ENCODE assay signal across 21 cellular contexts in the genomic region with DNA sequence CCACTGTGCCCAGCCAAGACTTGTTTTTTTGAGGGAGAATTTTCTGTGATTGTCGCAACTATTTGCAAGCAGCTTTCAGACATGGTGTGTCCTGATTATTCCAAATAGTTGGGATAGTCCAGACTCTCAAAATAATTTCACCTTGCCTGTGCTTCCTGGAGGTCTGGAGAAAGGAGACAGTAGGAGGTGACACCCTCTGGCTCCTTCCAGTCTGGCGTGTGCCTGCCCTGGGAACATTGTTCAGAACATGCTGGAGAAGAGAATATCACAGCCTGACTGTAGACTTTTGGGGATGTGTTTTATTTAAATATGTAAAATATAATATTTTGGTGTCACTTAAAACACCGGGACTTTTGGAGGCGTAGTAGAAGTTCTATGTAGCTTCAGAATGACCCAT. TPM values are rescaled to one million over a fixed set of nuclear protein-coding genes. Genes with fewer than 3 reads are reported as not detected.
A peak's percentile ranks its signal among the peaks of the same experiment; 100 is the strongest.
DNase-seq lines count a peak whose midpoint lies in the region; ATAC-seq and TF ChIP-seq lines count a peak whose summit lies in the region.
"Had no signal": no experiment of that assay in that cellular context is flagged by ENCODE, and none has a peak within 500 bp of the region (broad histone marks: within the 10 kb centered on the region; RNA-seq: fewer than 3 reads in every experiment).

No MANE protein-coding gene starts in this region.

- peak overlapping the region; percentile 90 for H4K91ac ChIP-seq in trophoblast cell (ENCODE audit: low read depth, low read length)

- H3K36me3 ChIP-seq in Loucy (ENCODE audit: insufficient read depth, low read length) = no peaks in the 10 kb centered on the region
- no peaks in the 10 kb centered on the region for H3K36me3 ChIP-seq in ectodermal cell (ENCODE audit: control insufficient read depth, insufficient read depth, low read length)
- H3K36me3 ChIP-seq in trophoblast cell (ENCODE audit: control insufficient read depth in 1 of 2, insufficient read depth in 2 of 2, low read length in 2 of 2) = no peaks in the 10 kb centered on the region
- no peaks in the 10 kb centered on the region for H3K36me3 ChIP-seq in MM.1S (replicated peaks; ENCODE audit: insufficient read depth, low read length)

- no peak for ATAC-seq in HG03135 (IDR thresholded peaks at IDR 0.05; ENCODE audit: unreplicated experiment)
- ATAC-seq: SK-N-SH treated with all-trans-retinoic acid at 6 μM for 48 hours had no signal

- H3K4ac ChIP-seq in trophoblast cell (ENCODE audit: low read depth, low read length) = no peak overlapping the region

- peak; percentile 9 for DNase-seq in DMS 273 (lab: John Stamatoyannopoulos, UW; ENCODE audit: unreplicated experiment)
- DNase-seq in DMS 273 treated with DMSO at 0.1 percent for 48 hours (lab: John Stamatoyannopoulos, UW) = no peak
- no peak for DNase-seq in trophoblast cell
- no peak for DNase-seq in MM.1S
- no peak for DNase-seq in stimulated activated naive CD4-positive, alpha-beta T cell (lab: John Stamatoyannopoulos, UW)
- DNase-seq: COR-L47, DMS53, NCI-H1105 treated with DMSO at 0.1 percent for 48 hours, NCI-H187, NCI-H446 treated with DMSO at 0.1 percent for 48 hours, NCI-H774, PC-9, Right ventricle myocardium superior had no signal

- H3K9me3 ChIP-seq in Loucy (ENCODE audit: insufficient read depth, low read depth, low read length) = no peaks in the 10 kb centered on the region
- no peaks in the 10 kb centered on the region for H3K9me3 ChIP-seq in ectodermal cell (ENCODE audit: control insufficient read depth, low read length)
- H3K9me3 ChIP-seq in trophoblast cell (ENCODE audit: insufficient read depth, low read depth, low read length) = no peaks in the 10 kb centered on the region
- no peaks in the 10 kb centered on the region for H3K9me3 ChIP-seq in MM.1S (replicated peaks; ENCODE audit: insufficient read depth, low read length)

- no peak overlapping the region for H3K23ac ChIP-seq in trophoblast cell (ENCODE audit: low read length)

- H3K4me1 ChIP-seq in Loucy (ENCODE audit: insufficient read depth, low read length, poor library complexity, severe bottlenecking) (peaks cover 51% of the 10 kb centered on the region), ectodermal cell (ENCODE audit: control insufficient read depth, insufficient read depth, low read length) (peaks cover 32% of the 10 kb centered on the region), trophoblast cell (ENCODE audit: control insufficient read depth in 1 of 2, insufficient read depth in 2 of 2, low read length in 2 of 2) (peaks cover 30 to 32% of the 10 kb centered on the region in 2 experiments), MM.1S (ENCODE audit: low read length) (no peaks in the 10 kb centered on the region)

- peak overlapping the region; percentile 84 for H2BK5ac ChIP-seq in trophoblast cell (ENCODE audit: low read depth, low read length, poor library complexity)

- H3K27ac ChIP-seq in ectodermal cell (ENCODE audit: insufficient read depth, low read depth, low read length, poor library complexity, severe bottlenecking) (peak overlapping the region; percentile 10), trophoblast cell (ENCODE audit: low read depth, low read length) (peak overlapping the region; percentile 95), MM.1S (ENCODE audit: low read length) (no peak overlapping the region)
- H3K27ac ChIP-seq: 22Rv1, C4-2B, HL-60, KMS-11, PC-9 had no signal

- no peak overlapping the region for H4K8ac ChIP-seq in trophoblast cell (ENCODE audit: low read depth, low read length)

- no peaks in the 10 kb centered on the region for H3K9me2 ChIP-seq in Loucy (replicated peaks; ENCODE audit: low read depth, low read length)
- H3K9me2 ChIP-seq in MM.1S (replicated peaks; ENCODE audit: insufficient read depth, low read length) = no peaks in the 10 kb centered on the region

- no peak overlapping the region for H2AK5ac ChIP-seq in trophoblast cell (ENCODE audit: low read length)

- H3K79me2 ChIP-seq in Loucy (ENCODE audit: insufficient read depth, low read length) (peaks cover 87% of the 10 kb centered on the region), trophoblast cell (ENCODE audit: control insufficient read depth, insufficient read depth, low read length, poor library complexity) (peaks cover 22% of the 10 kb centered on the region), MM.1S (ENCODE audit: low read length) (peaks cover 54% of the 10 kb centered on the region)

- H3K4me2 ChIP-seq in Loucy (ENCODE audit: low read depth, low read length, poor library complexity, severe bottlenecking) (peak overlapping the region; percentile 69), trophoblast cell (ENCODE audit: low read length) (no peak overlapping the region), MM.1S (ENCODE audit: low read depth, low read length) (no peak overlapping the region)
- H3K4me2 ChIP-seq: KMS-11, PC-9 had no signal

- WGBS in ectodermal cell, 2 experiments = 91% methylated on average over 4 of the region's 4 CpGs
- no CpG with 5 or more reads among the region's 4 CpGs for WGBS in trophoblast cell (ENCODE audit: extremely low coverage, insufficient coverage, insufficient read length)

- H3K9ac ChIP-seq in Loucy (ENCODE audit: low read depth, low read length, poor library complexity, severe bottlenecking) = peak overlapping the region; percentile 67
- no peak overlapping the region for H3K9ac ChIP-seq in trophoblast cell (ENCODE audit: low read length)
- H3K9ac ChIP-seq in MM.1S (ENCODE audit: low read length) = no peak overlapping the region
- H3K9ac ChIP-seq: KMS-11 had no signal

- H3K14ac ChIP-seq in trophoblast cell (ENCODE audit: low read length) = no peak overlapping the region

- peaks cover 19% of the 10 kb centered on the region for H3K79me1 ChIP-seq in trophoblast cell (ENCODE audit: low read length)

- H3K4me3 ChIP-seq in Loucy (ENCODE audit: low read length, poor library complexity, severe bottlenecking) (peak overlapping the region; percentile 45), ectodermal cell (ENCODE audit: insufficient read depth, low read depth, low read length) (no peak overlapping the region), trophoblast cell (ENCODE audit: low read depth, low read length) (no peak overlapping the region), MM.1S (ENCODE audit: low read length) (no peak overlapping the region)
- H3K4me3 ChIP-seq: PC-9 had no signal

- no peak overlapping the region for H3K18ac ChIP-seq in trophoblast cell (ENCODE audit: low read length)

- H3K27me3 ChIP-seq in Loucy (ENCODE audit: insufficient read depth, low read length, poor library complexity, severe bottlenecking) (no peaks in the 10 kb centered on the region), ectodermal cell (ENCODE audit: control insufficient read depth, insufficient read depth, low read length, poor library complexity, severe bottlenecking) (no peaks in the 10 kb centered on the region), trophoblast cell (ENCODE audit: insufficient read depth, low read length) (no peaks in the 10 kb centered on the region), MM.1S (replicated peaks; ENCODE audit: insufficient read depth, low read length) (no peaks in the 10 kb centered on the region)

- H3F3A ChIP-seq in Loucy (ENCODE audit: low read depth) (no peaks in the 10 kb centered on the region), MM.1S (ENCODE audit: insufficient read depth, low read length) (0 out of 2 replicates have a peak, but pooled peaks cover 2% of the 10 kb centered on the region)

- H2AFZ ChIP-seq in Loucy (ENCODE audit: low read length) (no peak overlapping the region), trophoblast cell (ENCODE audit: insufficient read depth, low read length, poor library complexity) (no peak overlapping the region), MM.1S (ENCODE audit: low read length) (no peak overlapping the region)
- H2AFZ ChIP-seq: PC-9 had no signal

- peaks cover 16% of the 10 kb centered on the region for H4K20me1 ChIP-seq in Loucy (ENCODE audit: insufficient read depth, low read length, poor library complexity, severe bottlenecking)
- 0 out of 2 replicates have a peak, but pooled peaks cover 3% of the 10 kb centered on the region for H4K20me1 ChIP-seq in MM.1S (ENCODE audit: insufficient read depth, low read length)

- H4K12ac ChIP-seq in trophoblast cell (ENCODE audit: low read depth, low read length) = no peak overlapping the region

- H2BK12ac ChIP-seq in trophoblast cell (ENCODE audit: low read length) = no peak overlapping the region

- no peak for TF ChIP-seq CTCF in Loucy (conservative IDR thresholded peaks at IDR 0.05; ENCODE audit: low read length)
- TF ChIP-seq CTCF in MM.1S (IDR thresholded peaks at IDR 0.05; ENCODE audit: low read length) = no peak

- H2BK120ac ChIP-seq in trophoblast cell (ENCODE audit: insufficient read depth, low read length, poor library complexity) = peak overlapping the region; percentile 82

RNA-seq across cellular contexts. Expression of gene ZNRF3, which starts 14.9 kb away (rescaled TPM):
- 25.8 TPM for polyA plus RNA-seq in ectodermal cell (2013, experiment 1 of 4)
- 21.9 TPM for polyA plus RNA-seq in ectodermal cell (2013, experiment 2 of 4)
- 25.1 TPM for polyA plus RNA-seq in ectodermal cell (2013, experiment 3 of 4)
- polyA plus RNA-seq in ectodermal cell (2013, experiment 4 of 4) = 27.5 TPM
- polyA plus RNA-seq in trophoblast cell (2013) = 13.0 and 13.6 TPM in 2 replicates
